25 cellular contexts compared by ENCODE assay signal in genomic region chr1:94049791-94050190, GRCh38.
A peak's percentile ranks its signal among the peaks of the same experiment; 100 is the strongest.
DNase-seq lines count a peak whose midpoint lies in the region; ATAC-seq, FAIRE-seq and TF ChIP-seq lines count a peak whose summit lies in the region.
"Had no signal": no experiment of that assay in that cellular context is flagged by ENCODE, and none has a peak within 500 bp of the region (broad histone marks: within the 10 kb centered on the region; RNA-seq: fewer than 3 reads in every experiment).

No MANE protein-coding gene starts in this region.

- no peaks in the 10 kb centered on the region for H3K23me2 ChIP-seq in H1 (ENCODE audit: low read depth, low read length)

- POLR2A ChIA-PET in H1 (lab: Charles Lee; ENCODE audit: partially characterized antibody): interaction anchor here (1.4 kb wide), 1 partner anchor 27 kb away, joined by 6 read pairs; no protein-coding TSS in a partner anchor

- H4K91ac ChIP-seq in H1 (replicated peaks; ENCODE audit: insufficient read length, low read length): no peak overlapping the region

- H3K79me2 ChIP-seq in H1 (ENCODE audit: control insufficient read depth in 1 of 2, insufficient read depth in 2 of 2, low read length in 2 of 2): no peaks in the 10 kb centered on the region

- no peak overlapping the region for H2BK20ac ChIP-seq in H1 (ENCODE audit: low read length)

- no peak for DNase-seq in heart right ventricle
- no peak for DNase-seq in Right ventricle myocardium inferior (ENCODE audit: missing footprints)
- no peak for DNase-seq in H1 (ENCODE audit: low read depth in 1 of 2, low spot score in 2 of 2)
- no peak for DNase-seq in mesothelial cell of epicardium (ENCODE audit: low spot score in 2 of 2, unreplicated experiment in 2 of 2)
- DNase-seq in type B pancreatic cell (ENCODE audit: extremely low spot score, unreplicated experiment): no peak
- DNase-seq in NCI-H1694 (lab: John Stamatoyannopoulos, UW): no peak
- no peak for DNase-seq in NCI-H1092 treated with DMSO at 0.1 percent for 48 hours (lab: John Stamatoyannopoulos, UW)
- DNase-seq: activated CD4-positive, alpha-beta T cell treated with anti-CD3 and anti-CD28 coated beads for 4 hours; activated CD8-positive, alpha-beta memory T cell treated with anti-CD3 and anti-CD28 coated beads for 24 hours; activated T-cell treated with anti-CD3 and anti-CD28 coated beads, Interleukin-2, amount 50 U/mL, for 1 hour; CD8-positive, alpha-beta memory T cell; cortex of kidney; NCI-H1105 treated with DMSO at 0.1 percent for 48 hours; NCI-H2029 treated with DMSO at 0.1 percent for 48 hours; NCI-H446; NCI-H82; nephron progenitor cell; SIG-M5; sigmoid colon; stomach; T-cell; transverse colon had no signal

- H3K79me1 ChIP-seq in H1 (ENCODE audit: low read depth, low read length): no peaks in the 10 kb centered on the region

- intact Hi-C loops in heart right ventricle (cut with DNase I): loop anchor here in 7 of 10 donors (5.0 kb wide), 4 partner anchors 188 to 288 kb away; partner anchors contain the start of gene ARHGAP29 (in 3 of the 7)
- intact Hi-C loops in Right ventricle myocardium inferior (cut with DNase I): no loop called here

- H3K36me3 Mint-ChIP-seq in mesothelial cell of epicardium: peaks cover 9% of the 10 kb centered on the region
- H3K36me3 Mint-ChIP-seq in type B pancreatic cell: peaks cover 4% of the 10 kb centered on the region
- H3K36me3 Mint-ChIP-seq: CD8-positive, alpha-beta memory T cell; T-cell had no signal

- H3K4me2 ChIP-seq in H1 (ENCODE audit: insufficient read depth in 1 of 2, low read depth in 2 of 2, low read length in 2 of 2): no peak overlapping the region
- H3K4me2 ChIP-seq: GM23338 had no signal

- H3K4me3 ChIP-seq in heart right ventricle (no peak overlapping the region), H1 (ENCODE audit: extremely low read depth in 1 of 4, insufficient read depth in 2 of 4, low read depth in 3 of 4, low read length in 4 of 4) (no peak overlapping the region)
- H3K4me3 ChIP-seq: GM23338, sigmoid colon, stomach, transverse colon had no signal

- 62 to 84% methylated on average over 3 of the region's 3 CpGs for WGBS in heart right ventricle, 2 donors
- 88% methylated on average over 3 of the region's 3 CpGs; no CpG with 5 or more reads in 1 of the 2 experiments for WGBS in H1 (ENCODE audit: extremely low coverage in 1 of 2, insufficient coverage in 1 of 2, insufficient read length in 1 of 2, insufficient replicate concordance in 2 of 2, low coverage in 1 of 2, low lambda C conversion rate in 2 of 2, missing lambda C conversion rate in 1 of 2), 2 experiments

- H2AK5ac ChIP-seq in H1 (ENCODE audit: low read depth, low read length): no peak overlapping the region

- H3K9me3 Mint-ChIP-seq in mesothelial cell of epicardium (no peaks in the 10 kb centered on the region), type B pancreatic cell (no peaks in the 10 kb centered on the region)
- H3K9me3 Mint-ChIP-seq: CD8-positive, alpha-beta memory T cell; GM23338; nephron progenitor cell; T-cell had no signal

- H3K14ac ChIP-seq in H1 (ENCODE audit: insufficient read length): no peak overlapping the region

- TF ChIP-seq RAD21 in H1 (IDR thresholded peaks at IDR 0.05 in 1 of 2, conservative IDR thresholded peaks at IDR 0.05 in 1 of 2; ENCODE audit: low read depth in 2 of 2, low read length in 2 of 2): no peak

- ATAC-seq in heart right ventricle: no peak
- ATAC-seq in Right ventricle myocardium inferior: no peak
- no peak for ATAC-seq in GM18517 (IDR thresholded peaks at IDR 0.05; ENCODE audit: unreplicated experiment)
- ATAC-seq: GM23338, T-cell had no signal

- H3K4me1 Mint-ChIP-seq in mesothelial cell of epicardium (peaks cover 32% of the 10 kb centered on the region), type B pancreatic cell (ENCODE audit: unreplicated experiment) (peaks cover 28% of the 10 kb centered on the region)

- no peak for TF ChIP-seq POLR2A in H1 (IDR thresholded peaks at IDR 0.05; ENCODE audit: control extremely low read depth in 1 of 2, low read depth in 2 of 2, low read length in 2 of 2)

- TF ChIP-seq CTCF in heart right ventricle (IDR thresholded peaks at IDR 0.05): no peak
- no peak for TF ChIP-seq CTCF in H1 (IDR thresholded peaks at IDR 0.05; ENCODE audit: control extremely low read depth in 1 of 3, insufficient read depth in 1 of 3, low read depth in 1 of 3, low read length in 3 of 3)
- TF ChIP-seq CTCF in mesothelial cell of epicardium (IDR thresholded peaks at IDR 0.05; ENCODE audit: unreplicated experiment): no peak
- TF ChIP-seq CTCF in type B pancreatic cell (conservative IDR thresholded peaks at IDR 0.05): no peak

- H4K5ac ChIP-seq in H1 (ENCODE audit: insufficient read length, low read depth, low read length): no peak overlapping the region

- H2BK15ac ChIP-seq in H1 (ENCODE audit: low read length): peak overlapping the region; percentile 53

- H3K27ac ChIP-seq in heart right ventricle (peak overlapping the region in 9 of 10 donors; percentile 77 to 98 (median 92)), H1 (ENCODE audit: low read depth, low read length) (no peak overlapping the region)
- H3K27ac ChIP-seq: transverse colon had no signal

- peaks cover 17 to 65% (median 57%) of the 10 kb centered on the region in 9 donors for H3K4me1 ChIP-seq in heart right ventricle
- H3K4me1 ChIP-seq in H1 (replicated peaks in 1 of 4; ENCODE audit: control insufficient read depth in 3 of 4, insufficient read depth in 4 of 4, low read length in 3 of 4): peaks cover 0 to 16% (median 7%) of the 10 kb centered on the region in 4 experiments; a peak in 6 of 7 replicates
- H3K4me1 ChIP-seq: transverse colon had no signal

- H3K36me3 ChIP-seq in heart right ventricle: no peaks in the 10 kb centered on the region
- no peaks in the 10 kb centered on the region for H3K36me3 ChIP-seq in H1 (ENCODE audit: control insufficient read depth in 2 of 4, insufficient read depth in 4 of 4, low read length in 3 of 4)
- H3K36me3 ChIP-seq: sigmoid colon, stomach, transverse colon had no signal

- no peak overlapping the region for H2BK120ac ChIP-seq in H1 (replicated peaks; ENCODE audit: low read depth, low read length)

- H3K9ac ChIP-seq in H1 (replicated peaks in 1 of 4; ENCODE audit: extremely low read depth in 1 of 4, low read depth in 3 of 4, low read length in 3 of 4): no peak overlapping the region

- no peak overlapping the region for H3K23ac ChIP-seq in H1 (ENCODE audit: insufficient read length)

- no peaks in the 10 kb centered on the region for H4K20me1 ChIP-seq in H1 (replicated peaks in 1 of 2; ENCODE audit: control insufficient read depth in 1 of 2, insufficient read depth in 2 of 2, low read length in 2 of 2)

- no peak overlapping the region; the same call in 1 of the 2 replicates for H4K8ac ChIP-seq in H1 (ENCODE audit: extremely low read depth, insufficient read depth, low read length)

- H3K9me3 ChIP-seq in heart right ventricle (no peaks in the 10 kb centered on the region), H1 (ENCODE audit: insufficient read depth in 2 of 2, low read depth in 1 of 2, low read length in 1 of 2) (no peaks in the 10 kb centered on the region)
- H3K9me3 ChIP-seq: sigmoid colon, stomach, transverse colon had no signal

- no peak for FAIRE-seq in H1 (lab: Jason Lieb, UNC)
- FAIRE-seq: G401.6 had no signal

- peaks cover 0 to 5% (median 0%) of the 10 kb centered on the region in 7 donors for H3K27me3 ChIP-seq in heart right ventricle
- H3K27me3 ChIP-seq in H1 (replicated peaks in 1 of 4; ENCODE audit: control insufficient read depth in 3 of 4, extremely low read depth in 1 of 4, insufficient read depth in 3 of 4, low read length in 3 of 4): no peaks in the 10 kb centered on the region
- H3K27me3 ChIP-seq: sigmoid colon, stomach, transverse colon had no signal

- H3K4me3 Mint-ChIP-seq in mesothelial cell of epicardium: no peak overlapping the region
- H3K4me3 Mint-ChIP-seq in type B pancreatic cell: peak overlapping the region; percentile 28
- H3K4me3 Mint-ChIP-seq: CD8-positive, alpha-beta memory T cell; GM23338; nephron progenitor cell; T-cell had no signal

- peak overlapping the region; percentile 38 for H3K27ac Mint-ChIP-seq in mesothelial cell of epicardium
- H3K27ac Mint-ChIP-seq in type B pancreatic cell: peak overlapping the region; percentile 22
- H3K27ac Mint-ChIP-seq: CD8-positive, alpha-beta memory T cell; GM23338; nephron progenitor cell; T-cell had no signal

- H3K18ac ChIP-seq in H1 (ENCODE audit: extremely low read depth, low read length): no peak overlapping the region

- H3K27me3 Mint-ChIP-seq in mesothelial cell of epicardium (ENCODE audit: low read depth) (no peaks in the 10 kb centered on the region), type B pancreatic cell (no peaks in the 10 kb centered on the region)

- H2BK12ac ChIP-seq in H1 (ENCODE audit: low read depth, low read length): 0 out of 2 replicates have a peak overlapping the region, but pooled peaks have one; percentile 30

- no peak overlapping the region for H3K4ac ChIP-seq in H1 (replicated peaks; ENCODE audit: insufficient read length, low read depth, low read length)

- H2BK5ac ChIP-seq in H1 (ENCODE audit: low read depth, low read length): no peak overlapping the region

- CTCF ChIA-PET in H1 (lab: Charles Lee; ENCODE audit: partially characterized antibody): interaction anchor here (0.8 to 38.0 kb wide), 5 partner anchors 9 to 362 kb away, joined by 3 to 807 read pairs (median 12); no protein-coding TSS in a partner anchor

- no peak overlapping the region for H2AFZ ChIP-seq in H1 (ENCODE audit: low read length)

- no peak overlapping the region for H3K56ac ChIP-seq in H1 (replicated peaks; ENCODE audit: insufficient read length, low read depth, low read length)

- no peak for TF ChIP-seq EP300 in H1 (IDR thresholded peaks at IDR 0.05; ENCODE audit: borderline replicate concordance in 1 of 2, low read depth in 2 of 2, low read length in 2 of 2)

TF ChIP-seq in H1, 55 proteins besides CTCF, POLR2A, EP300 and RAD21 (continues in another document):
- TF ChIP-seq CREB1 (IDR thresholded peaks at IDR 0.05) (no peak), SRF (IDR thresholded peaks at IDR 0.05; ENCODE audit: low read depth, low read length) (no peak), USF2 (IDR thresholded peaks at IDR 0.05; ENCODE audit: low read length) (no peak)
